ENCODE assay signal across 14 cellular contexts in the genomic region with DNA sequence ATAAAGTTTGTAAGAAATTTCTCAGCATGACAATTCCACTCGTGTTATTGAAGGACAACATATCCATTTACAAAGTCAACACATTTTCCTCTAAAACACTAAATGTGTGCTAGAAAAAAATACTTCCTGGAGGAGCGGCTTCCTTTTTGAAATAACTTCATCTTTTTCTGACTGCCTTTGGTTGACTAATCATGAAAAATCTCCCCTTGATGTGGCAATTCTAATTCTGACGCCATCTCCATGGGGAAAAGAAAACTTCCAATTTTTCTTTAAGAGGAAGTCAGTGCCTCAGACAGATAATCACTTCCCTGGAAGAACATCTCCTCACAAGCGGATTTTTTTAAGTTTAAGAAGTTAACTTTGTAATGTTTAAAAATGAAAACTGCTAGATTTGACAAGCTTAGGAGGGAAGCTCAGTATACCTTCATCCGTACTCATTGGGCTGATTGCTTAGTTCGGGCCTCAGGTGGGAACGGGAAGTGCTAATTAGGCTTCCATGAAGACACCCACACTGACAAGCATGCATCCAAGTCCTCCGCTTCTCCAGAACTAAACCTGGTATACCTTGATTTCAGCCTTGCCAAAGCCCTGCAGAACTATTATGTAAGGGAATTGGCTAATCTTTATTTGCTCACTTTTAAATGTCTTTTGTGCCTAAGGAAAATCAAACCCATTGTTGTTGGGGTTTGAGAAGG. TPM values are rescaled to one million over a fixed set of nuclear protein-coding genes. Genes with fewer than 3 reads are reported as not detected.
DNase-seq lines count a peak whose midpoint lies in the region; ATAC-seq and TF ChIP-seq lines count a peak whose summit lies in the region.
"Had no signal": no experiment of that assay in that cellular context is flagged by ENCODE, and none has a peak within 500 bp of the region (broad histone marks: within the 10 kb centered on the region; RNA-seq: fewer than 3 reads in every experiment).

No MANE protein-coding gene starts in this region.

- H3K9me3 Mint-ChIP-seq in natural killer cell treated with Interleukin-12 subunit alpha and Interleukin-12 subunit beta and Interleukin-15 and Interleukin-18, amount 100 ng/mL, for 72 hours: no peaks in the 10 kb centered on the region
- peaks cover 4% of the 10 kb centered on the region for H3K9me3 Mint-ChIP-seq in glutamatergic neuron (ENCODE audit: unreplicated experiment)

- peak overlapping the region; percentile 43 for H3K4me3 ChIP-seq in BLaER1

- H3K27ac ChIP-seq in BLaER1 (peak overlapping the region; percentile 79), caudate nucleus (ENCODE audit: low read depth, low read length) (peak overlapping the region; percentile 18)

- H3K9me3 ChIP-seq in BLaER1: no peaks in the 10 kb centered on the region; the same call in 1 of the 2 replicates

- no peak for ATAC-seq in natural killer cell treated with Interleukin-12 subunit alpha and Interleukin-12 subunit beta and Interleukin-15 and Interleukin-18, amount 100 ng/mL, for 72 hours
- ATAC-seq in HG03108 (IDR thresholded peaks at IDR 0.05; ENCODE audit: unreplicated experiment): no peak

- H3K4me1 Mint-ChIP-seq in natural killer cell treated with Interleukin-12 subunit alpha and Interleukin-12 subunit beta and Interleukin-15 and Interleukin-18, amount 100 ng/mL, for 72 hours (ENCODE audit: low read depth in 2 of 2): peaks cover 29 to 65% of the 10 kb centered on the region in 2 donors
- H3K4me1 Mint-ChIP-seq in glutamatergic neuron (ENCODE audit: low read depth, unreplicated experiment): no peaks in the 10 kb centered on the region
- H3K4me1 Mint-ChIP-seq: brain had no signal

- no peak overlapping the region for H3K4me3 Mint-ChIP-seq in natural killer cell treated with Interleukin-12 subunit alpha and Interleukin-12 subunit beta and Interleukin-15 and Interleukin-18, amount 100 ng/mL, for 72 hours
- no peak overlapping the region for H3K4me3 Mint-ChIP-seq in glutamatergic neuron (ENCODE audit: unreplicated experiment)
- H3K4me3 Mint-ChIP-seq: brain had no signal

- no peaks in the 10 kb centered on the region for H3K36me3 Mint-ChIP-seq in natural killer cell treated with Interleukin-12 subunit alpha and Interleukin-12 subunit beta and Interleukin-15 and Interleukin-18, amount 100 ng/mL, for 72 hours
- H3K36me3 Mint-ChIP-seq in glutamatergic neuron (ENCODE audit: unreplicated experiment): no peaks in the 10 kb centered on the region
- H3K36me3 Mint-ChIP-seq: brain had no signal

- H3K4me1 ChIP-seq in BLaER1: peaks cover 78% of the 10 kb centered on the region

- no peak for TF ChIP-seq CTCF in glutamatergic neuron (IDR thresholded peaks at IDR 0.05; ENCODE audit: partially characterized antibody, unreplicated experiment)

- in situ Hi-C loops in KBM-7 (cut with MboI; ENCODE audit: low pct_unique_long_range_greater_than_20kb, low sequenced_read_pairs): no loop called here

- peak overlapping the region in 1 of 2 donors; percentile 49 for H3K27ac Mint-ChIP-seq in natural killer cell treated with Interleukin-12 subunit alpha and Interleukin-12 subunit beta and Interleukin-15 and Interleukin-18, amount 100 ng/mL, for 72 hours
- H3K27ac Mint-ChIP-seq in glutamatergic neuron (ENCODE audit: unreplicated experiment): no peak overlapping the region
- H3K27ac Mint-ChIP-seq: brain had no signal

- peak; percentile 55 for DNase-seq in KBM-7
- DNase-seq in caudate nucleus (lab: John Stamatoyannopoulos, UW): no peak
- DNase-seq in myocyte (ENCODE audit: low read depth): peak; percentile 24
- DNase-seq in natural killer cell treated with Interleukin-12 subunit alpha and Interleukin-12 subunit beta and Interleukin-15 and Interleukin-18, amount 100 ng/mL, for 72 hours (ENCODE audit: low spot score): no peak
- no peak for DNase-seq in glutamatergic neuron
- DNase-seq in DMS153 (lab: John Stamatoyannopoulos, UW): no peak
- DNase-seq: activated gamma-delta T cell treated with Interleukin-2 at 50 U/mL for 16 hours; DMS79 treated with DMSO at 0.1 percent for 48 hours; effector CD8-positive, alpha-beta T cell; NCI-H1436 treated with DMSO at 0.1 percent for 48 hours; NCI-H524 had no signal

- no peaks in the 10 kb centered on the region for H4K20me1 ChIP-seq in BLaER1

- no peaks in the 10 kb centered on the region for H3K27me3 Mint-ChIP-seq in natural killer cell treated with Interleukin-12 subunit alpha and Interleukin-12 subunit beta and Interleukin-15 and Interleukin-18, amount 100 ng/mL, for 72 hours
- no peaks in the 10 kb centered on the region for H3K27me3 Mint-ChIP-seq in glutamatergic neuron (ENCODE audit: unreplicated experiment)

- no peaks in the 10 kb centered on the region for H3K27me3 ChIP-seq in BLaER1

- H3K36me3 ChIP-seq in BLaER1: no peaks in the 10 kb centered on the region

- H3K4me2 ChIP-seq in BLaER1: peak overlapping the region; percentile 93

- H3K9ac ChIP-seq in BLaER1: peak overlapping the region; percentile 46; the same call in 1 of the 2 replicates

RNA-seq across cellular contexts. Expression of a gene that starts 35.1 kb away (rescaled TPM):
- total RNA-seq in myocyte (29.0 and 46.4 TPM in 2 replicates), glutamatergic neuron (ENCODE audit: unreplicated experiment) (40.4 TPM)
- 32.6 TPM for polyA plus RNA-seq in myocyte (2012)
- total RNA-seq in natural killer cell treated with Interleukin-12 subunit alpha and Interleukin-12 subunit beta and Interleukin-15 and Interleukin-18, amount 100 ng/mL, for 72 hours: 10 to 100 TPM; 45.2 to 45.3 TPM

Comparison
In these comparisons a context has a peak if more than half of its experiments do, and no peak if none do; other contexts are left out.
1. DNase-seq: peak in KBM-7 (single experiment) and myocyte (single experiment); none in caudate nucleus (0 of 61), natural killer cell treated with Interleukin-12 subunit alpha and Interleukin-12 subunit beta and Interleukin-15 and Interleukin-18, amount 100 ng/mL, for 72 hours (single experiment), glutamatergic neuron (single experiment) and DMS153 (single experiment).